Comparison of ENCODE assay signal across 19 cellular contexts in genomic region chr4:184279496-184280082, GRCh38.
A peak's percentile ranks its signal among the peaks of the same experiment; 100 is the strongest.
DNase-seq lines count a peak whose midpoint lies in the region; ATAC-seq, FAIRE-seq and TF ChIP-seq lines count a peak whose summit lies in the region.
"Had no signal": no experiment of that assay in that cellular context is flagged by ENCODE, and none has a peak within 500 bp of the region (broad histone marks: within the 10 kb centered on the region; RNA-seq: fewer than 3 reads in every experiment).

No MANE protein-coding gene starts in this region.

- H3K27me3 Mint-ChIP-seq in activated CD8-positive, alpha-beta memory T cell treated with anti-CD3 and anti-CD28 coated beads, Interleukin-2, amount 10 ng/mL, durations not matched to agents 7 days and 5 days = no peaks in the 10 kb centered on the region
- H3K27me3 Mint-ChIP-seq in activated naive CD8-positive, alpha-beta T cell treated with anti-CD3 and anti-CD28 coated beads, Interleukin-2, amount 10 ng/mL, durations not matched to agents 7 days and 5 days = no peaks in the 10 kb centered on the region

- no peak overlapping the region for H3K9ac ChIP-seq in parathyroid adenoma

- H3K9me3 ChIP-seq in parathyroid adenoma (ENCODE audit: control insufficient read depth, low read length) = no peaks in the 10 kb centered on the region

- no peak for TF ChIP-seq CTCF in parathyroid adenoma (IDR thresholded peaks at IDR 0.05)
- no peak for TF ChIP-seq CTCF in GM20000 (IDR thresholded peaks at IDR 0.05; ENCODE audit: extremely low read depth, missing control alignments)

- ATAC-seq in activated CD8-positive, alpha-beta memory T cell treated with anti-CD3 and anti-CD28 coated beads, Interleukin-2, amount 10 ng/mL, durations not matched to agents 7 days and 5 days = no peak
- no peak for ATAC-seq in activated naive CD8-positive, alpha-beta T cell treated with anti-CD3 and anti-CD28 coated beads, Interleukin-2, amount 10 ng/mL, durations not matched to agents 7 days and 5 days (ENCODE audit: low read depth)
- ATAC-seq in HG03457 (IDR thresholded peaks at IDR 0.05; ENCODE audit: unreplicated experiment) = no peak
- ATAC-seq: CD8-positive, alpha-beta T cell; HCT116; left lobe of liver; sciatic nerve had no signal

- peak overlapping the region; percentile 75 for H3K27ac ChIP-seq in parathyroid adenoma

- peaks cover 17% of the 10 kb centered on the region for H3K36me3 Mint-ChIP-seq in activated CD8-positive, alpha-beta memory T cell treated with anti-CD3 and anti-CD28 coated beads, Interleukin-2, amount 10 ng/mL, durations not matched to agents 7 days and 5 days
- peaks cover 14% of the 10 kb centered on the region for H3K36me3 Mint-ChIP-seq in activated naive CD8-positive, alpha-beta T cell treated with anti-CD3 and anti-CD28 coated beads, Interleukin-2, amount 10 ng/mL, durations not matched to agents 7 days and 5 days
- H3K36me3 Mint-ChIP-seq: CD8-positive, alpha-beta T cell had no signal

- peak overlapping the region; percentile 31 for H2AFZ ChIP-seq in parathyroid adenoma

- no peak overlapping the region for H3K4me2 ChIP-seq in parathyroid adenoma (ENCODE audit: low read length)

- H3K4me1 ChIP-seq in parathyroid adenoma = peaks cover 15% of the 10 kb centered on the region

- H3K4me3 Mint-ChIP-seq in activated CD8-positive, alpha-beta memory T cell treated with anti-CD3 and anti-CD28 coated beads, Interleukin-2, amount 10 ng/mL, durations not matched to agents 7 days and 5 days = no peak overlapping the region
- H3K4me3 Mint-ChIP-seq in activated naive CD8-positive, alpha-beta T cell treated with anti-CD3 and anti-CD28 coated beads, Interleukin-2, amount 10 ng/mL, durations not matched to agents 7 days and 5 days = no peak overlapping the region
- H3K4me3 Mint-ChIP-seq: CD8-positive, alpha-beta T cell had no signal

- H3K27me3 ChIP-seq in parathyroid adenoma (ENCODE audit: control insufficient read depth, insufficient read depth, low read length) (no peaks in the 10 kb centered on the region), H7 (ENCODE audit: control insufficient read depth, insufficient read depth, low read length) (no peaks in the 10 kb centered on the region)

- FAIRE-seq in GM19239 (lab: Jason Lieb, UNC) = peak; percentile 89
- FAIRE-seq: RCC 7860, TTC549 had no signal

- H3K36me3 ChIP-seq in parathyroid adenoma (ENCODE audit: control insufficient read depth, insufficient read depth, low read length) (no peaks in the 10 kb centered on the region), H7 (replicated peaks; ENCODE audit: control insufficient read depth, insufficient read depth, low read length) (no peaks in the 10 kb centered on the region)

- POLR2A ChIA-PET in activated naive CD8-positive, alpha-beta T cell treated with anti-CD3 and anti-CD28 coated beads, Interleukin-2, amount 10 ng/mL, durations not matched to agents 7 days and 5 days (lab: Charles Lee) = interaction anchor here (0.9 to 1.5 kb wide), 4 partner anchors 9 to 195 kb away, joined by 3 to 6 read pairs (median 4); partner anchors contain the start of gene IRF2

- no peak overlapping the region for H3K4me3 ChIP-seq in parathyroid adenoma (ENCODE audit: low read depth, low read length)
- no peak overlapping the region for H3K4me3 ChIP-seq in H7 (ENCODE audit: insufficient read depth, low read depth, low read length)

- DNase-seq in activated CD8-positive, alpha-beta memory T cell treated with anti-CD3 and anti-CD28 coated beads, Interleukin-2, amount 10 ng/mL, durations not matched to agents 7 days and 5 days = no peak
- DNase-seq in activated CD8-positive, alpha-beta memory T cell treated with anti-CD3 and anti-CD28 coated beads for 24 hours = no peak
- DNase-seq in GM19239 (ENCODE audit: insufficient read length, low spot score) (no peak), GM20000 (ENCODE audit: low spot score) (no peak), H7 (no peak)
- no peak for DNase-seq in activated naive CD8-positive, alpha-beta T cell treated with anti-CD3 and anti-CD28 coated beads, Interleukin-2, amount 10 ng/mL, durations not matched to agents 7 days and 5 days
- DNase-seq: activated CD4-positive, alpha-beta T cell treated with anti-CD3 and anti-CD28 coated beads for 4 hours; CD8-positive, alpha-beta T cell; effector CD8-positive, alpha-beta T cell; EL; nucleus accumbens; stimulated activated CD4-positive, alpha-beta T cell treated with anti-CD3 and anti-CD28 coated beads, Interleukin-1b, Interleukin-23, amount 100 ng/mL, for 48 hours had no signal

- H3K4me1 Mint-ChIP-seq in activated CD8-positive, alpha-beta memory T cell treated with anti-CD3 and anti-CD28 coated beads, Interleukin-2, amount 10 ng/mL, durations not matched to agents 7 days and 5 days = peaks cover 54% of the 10 kb centered on the region
- peaks cover 40% of the 10 kb centered on the region for H3K4me1 Mint-ChIP-seq in activated naive CD8-positive, alpha-beta T cell treated with anti-CD3 and anti-CD28 coated beads, Interleukin-2, amount 10 ng/mL, durations not matched to agents 7 days and 5 days

- H3K27ac Mint-ChIP-seq in activated CD8-positive, alpha-beta memory T cell treated with anti-CD3 and anti-CD28 coated beads, Interleukin-2, amount 10 ng/mL, durations not matched to agents 7 days and 5 days = peak overlapping the region; percentile 95
- peak overlapping the region; percentile 47 for H3K27ac Mint-ChIP-seq in activated naive CD8-positive, alpha-beta T cell treated with anti-CD3 and anti-CD28 coated beads, Interleukin-2, amount 10 ng/mL, durations not matched to agents 7 days and 5 days

- peaks cover 7% of the 10 kb centered on the region for H3K9me3 Mint-ChIP-seq in activated CD8-positive, alpha-beta memory T cell treated with anti-CD3 and anti-CD28 coated beads, Interleukin-2, amount 10 ng/mL, durations not matched to agents 7 days and 5 days (ENCODE audit: low read depth)
- H3K9me3 Mint-ChIP-seq in activated naive CD8-positive, alpha-beta T cell treated with anti-CD3 and anti-CD28 coated beads, Interleukin-2, amount 10 ng/mL, durations not matched to agents 7 days and 5 days = peaks cover 9% of the 10 kb centered on the region

- CTCF ChIA-PET in activated CD8-positive, alpha-beta memory T cell treated with anti-CD3 and anti-CD28 coated beads, Interleukin-2, amount 10 ng/mL, durations not matched to agents 7 days and 5 days (lab: Charles Lee) = interaction anchor here (1.0 to 7.4 kb wide), 3 partner anchors 8 to 256 kb away, joined by 4 to 153 read pairs (median 30); no protein-coding TSS in a partner anchor

- no peaks in the 10 kb centered on the region for H3K79me2 ChIP-seq in parathyroid adenoma
